In the genomic region with DNA sequence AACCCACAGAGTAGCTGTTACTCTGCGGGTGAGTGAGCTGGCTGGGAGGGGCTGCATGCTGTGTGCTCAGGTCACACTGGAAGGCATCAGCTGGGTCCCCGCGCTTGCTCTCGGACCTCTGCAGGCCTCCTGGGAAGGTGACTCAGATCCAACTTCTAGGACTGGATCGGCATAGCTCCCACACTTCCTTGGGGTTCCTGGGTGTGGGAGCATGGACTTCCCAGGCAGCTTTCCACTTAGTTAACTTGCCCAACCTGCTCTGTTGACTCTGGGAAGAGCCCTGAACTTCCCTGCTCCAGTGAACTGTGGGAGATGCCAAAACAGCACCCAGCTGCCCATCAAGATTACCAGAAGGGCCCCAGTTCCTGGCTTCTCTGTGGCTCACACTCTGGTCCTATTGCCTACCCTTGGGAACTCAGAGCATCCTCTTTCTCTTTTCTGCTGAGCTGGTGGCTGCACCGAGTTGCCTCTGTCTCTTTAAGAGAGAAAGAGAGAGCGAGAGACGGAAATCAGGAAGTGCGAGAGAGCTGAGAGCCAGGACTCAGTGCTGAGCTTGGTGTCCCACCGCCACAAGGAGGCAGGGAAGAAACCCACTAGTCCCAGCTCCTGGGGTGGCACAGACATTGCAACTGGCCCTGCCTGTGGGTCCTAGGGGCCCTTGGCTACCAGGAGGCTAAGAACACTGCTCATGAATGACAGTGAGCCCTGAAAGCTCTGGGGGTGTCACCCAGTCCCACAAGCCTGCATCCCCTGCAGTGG, we compare ENCODE assay signal across 8 cellular contexts. TPM values are rescaled to one million over a fixed set of nuclear protein-coding genes. Genes with fewer than 3 reads are reported as not detected.
DNase-seq lines count a peak whose midpoint lies in the region; ATAC-seq and TF ChIP-seq lines count a peak whose summit lies in the region.

A gene (plus strand): TSS at position 544 of the 759 bp plus-strand sequence. CDS start 2,752 bp downstream, outside the sequence.

- H3K9me3 Mint-ChIP-seq in activated T-cell treated with anti-CD3 and anti-CD28 coated beads, Interleukin-2, amount 50 U/mL, for 4 hours, result no peaks in the 10 kb centered on the region
- no peaks in the 10 kb centered on the region for H3K9me3 Mint-ChIP-seq in naive thymus-derived CD8-positive, alpha-beta T cell

- H3K27me3 Mint-ChIP-seq in activated T-cell treated with anti-CD3 and anti-CD28 coated beads, Interleukin-2, amount 50 U/mL, for 4 hours (ENCODE audit: low read depth), result no peaks in the 10 kb centered on the region
- no peaks in the 10 kb centered on the region for H3K27me3 Mint-ChIP-seq in naive thymus-derived CD8-positive, alpha-beta T cell

- H3K27me3 ChIP-seq in uterus, result no peaks in the 10 kb centered on the region

- peak; percentile 45 for TF ChIP-seq CTCF in AG09309 (IDR thresholded peaks at IDR 0.05; ENCODE audit: control insufficient read depth, insufficient read depth, low read depth, low read length, missing control alignments)
- peak; percentile 33 for TF ChIP-seq CTCF in fibroblast of mammary gland (conservative IDR thresholded peaks at IDR 0.05; ENCODE audit: control insufficient read depth, insufficient read depth, low read depth, low read length)
- TF ChIP-seq CTCF in uterus (IDR thresholded peaks at IDR 0.05), result peak in 1 of 4 experiments; percentile 12

- H3K4me3 ChIP-seq in AG09309 (ENCODE audit: control insufficient read depth, low read depth, low read length) (peak within 1 kb of the TSS; percentile 97), fibroblast of mammary gland (ENCODE audit: control insufficient read depth, low read depth, low read length) (peak within 1 kb of the TSS; percentile 90), uterus (peak within 1 kb of the TSS; percentile 42 to 46)

- H3K4me1 ChIP-seq in uterus, result peaks cover 0 to 8% of the 10 kb centered on the region in 2 donors

- peak within 1 kb of the TSS; percentile 88 to 96 (median 92) for H3K27ac Mint-ChIP-seq in naive thymus-derived CD8-positive, alpha-beta T cell

- H3K36me3 ChIP-seq in uterus, result no peaks in the 10 kb centered on the region

- peak; percentile 81 for TF ChIP-seq POLR2A in GM18505 (IDR thresholded peaks at IDR 0.05; ENCODE audit: borderline replicate concordance, extremely low read depth, insufficient read depth, insufficient read length)
- TF ChIP-seq POLR2A in uterus (IDR thresholded peaks at IDR 0.05), result no peak

- intact Hi-C loops in uterus (cut with DNase I; ENCODE audit: low total_unique reads), result no loop called here

- peak within 1 kb of the TSS in 1 of 2 donors; percentile 22 for H3K27ac ChIP-seq in uterus

- H3K36me3 Mint-ChIP-seq in activated T-cell treated with anti-CD3 and anti-CD28 coated beads, Interleukin-2, amount 50 U/mL, for 4 hours (ENCODE audit: insufficient read depth), result peaks cover 8% of the 10 kb centered on the region
- peaks cover 0 to 25% (median 0%) of the 10 kb centered on the region in 3 donors for H3K36me3 Mint-ChIP-seq in naive thymus-derived CD8-positive, alpha-beta T cell

- ATAC-seq in GM18505 (IDR thresholded peaks at IDR 0.05; ENCODE audit: unreplicated experiment) (peak; percentile 35), HG02981 (IDR thresholded peaks at IDR 0.05; ENCODE audit: unreplicated experiment) (peak; percentile 51)
- ATAC-seq in activated T-cell treated with anti-CD3 and anti-CD28 coated beads, Interleukin-2, amount 50 U/mL, for 4 hours, result peak; percentile 61 to 65
- peak; percentile 57 to 66 for ATAC-seq in naive thymus-derived CD8-positive, alpha-beta T cell

- H3K4me3 Mint-ChIP-seq in activated T-cell treated with anti-CD3 and anti-CD28 coated beads, Interleukin-2, amount 50 U/mL, for 4 hours, result peak within 1 kb of the TSS; percentile 87
- peak within 1 kb of the TSS; percentile 86 to 98 (median 94) for H3K4me3 Mint-ChIP-seq in naive thymus-derived CD8-positive, alpha-beta T cell

- H3K4me1 Mint-ChIP-seq in activated T-cell treated with anti-CD3 and anti-CD28 coated beads, Interleukin-2, amount 50 U/mL, for 4 hours (ENCODE audit: low read depth), result peaks cover 85% of the 10 kb centered on the region
- peaks cover 57 to 85% (median 83%) of the 10 kb centered on the region in 4 donors for H3K4me1 Mint-ChIP-seq in naive thymus-derived CD8-positive, alpha-beta T cell

- DNase-seq in AG09309 (ENCODE audit: low read depth) (peak; percentile 31), NOMO-1 treated with DMSO at 0.1 percent for 48 hours (lab: John Stamatoyannopoulos, UW; ENCODE audit: unreplicated experiment) (peak; percentile 92), fibroblast of mammary gland (ENCODE audit: low read depth) (peak; percentile 69), uterus (peak in 1 of 2 donors; percentile 34)
- DNase-seq in activated T-cell treated with anti-CD3 and anti-CD28 coated beads, Interleukin-2, amount 50 U/mL, for 4 hours, result peak; percentile 25
- DNase-seq in naive thymus-derived CD8-positive, alpha-beta T cell, result peak in 9 of 10 donors; percentile 17 to 71 (median 43)

- no peaks in the 10 kb centered on the region for H3K9me3 ChIP-seq in uterus

- POLR2A ChIA-PET in naive thymus-derived CD8-positive, alpha-beta T cell (lab: Charles Lee), result interaction anchor here (0.6 to 3.5 kb wide), 23 partner anchors 8 to 452 kb away, joined by 3 to 22 read pairs (median 5); a partner anchor contains a TSS

RNA-seq across cellular contexts. Expression of the gene that starts here (rescaled TPM):
- 10 to 100 TPM; 14.7 to 17.2 (median 16.1) TPM for total RNA-seq in activated T-cell treated with anti-CD3 and anti-CD28 coated beads, Interleukin-2, amount 50 U/mL, for 4 hours
- 10 to 100 TPM; 82.9 to 87.3 TPM for total RNA-seq in naive thymus-derived CD8-positive, alpha-beta T cell
- 10 to 100 TPM; 40.5 to 57.0 (median 55.5) TPM for polyA plus RNA-seq in naive thymus-derived CD8-positive, alpha-beta T cell
- 1 to 10 TPM in 2 of 4 donors, not detected in 2; 1.5 to 6.7 TPM for total RNA-seq in uterus

Comparison
In these comparisons a context has a peak if more than half of its experiments do, and no peak if none do; other contexts are left out.
1. RNA of the gene that starts here (total RNA-seq): 82.9 to 87.3 TPM in naive thymus-derived CD8-positive, alpha-beta T cell; 14.7 to 17.2 TPM in activated T-cell treated with anti-CD3 and anti-CD28 coated beads, Interleukin-2, amount 50 U/mL, for 4 hours and 1.5 to 6.7 TPM in uterus; every median in the first group is over 4 times any median in the second.
2. H3K4me3 ChIP-seq: peak in every context shown above with its lines; median percentile 97 in AG09309; 90 in fibroblast of mammary gland; 44 in uterus.
3. Peak in every context shown above with its lines, with median percentiles within 50 percentile points of each other: ATAC-seq.